In the genomic region with DNA sequence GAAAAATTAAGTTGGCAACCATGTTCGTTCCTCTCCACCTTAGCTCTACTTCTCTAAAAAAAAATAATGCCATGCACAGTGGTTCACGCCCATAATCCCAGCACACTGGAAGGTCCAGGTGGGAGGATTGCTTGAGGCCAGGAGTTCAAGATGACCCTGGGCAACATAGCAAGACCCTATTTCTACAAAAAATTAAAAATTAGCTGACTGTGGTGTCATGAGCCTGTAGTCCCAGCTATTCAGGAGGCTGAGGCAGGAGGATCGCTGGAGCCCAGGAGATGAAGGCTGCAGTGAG, we compare ENCODE assay signal across 1 cellular context.
TF ChIP-seq lines count a peak whose summit lies in the region.

No MANE protein-coding gene starts in this region.

TF ChIP-seq in HepG2, 621 proteins besides CTCF, POLR2A, EP300 and RAD21 (continued from another document):
- TF ChIP-seq, protein P1, sequence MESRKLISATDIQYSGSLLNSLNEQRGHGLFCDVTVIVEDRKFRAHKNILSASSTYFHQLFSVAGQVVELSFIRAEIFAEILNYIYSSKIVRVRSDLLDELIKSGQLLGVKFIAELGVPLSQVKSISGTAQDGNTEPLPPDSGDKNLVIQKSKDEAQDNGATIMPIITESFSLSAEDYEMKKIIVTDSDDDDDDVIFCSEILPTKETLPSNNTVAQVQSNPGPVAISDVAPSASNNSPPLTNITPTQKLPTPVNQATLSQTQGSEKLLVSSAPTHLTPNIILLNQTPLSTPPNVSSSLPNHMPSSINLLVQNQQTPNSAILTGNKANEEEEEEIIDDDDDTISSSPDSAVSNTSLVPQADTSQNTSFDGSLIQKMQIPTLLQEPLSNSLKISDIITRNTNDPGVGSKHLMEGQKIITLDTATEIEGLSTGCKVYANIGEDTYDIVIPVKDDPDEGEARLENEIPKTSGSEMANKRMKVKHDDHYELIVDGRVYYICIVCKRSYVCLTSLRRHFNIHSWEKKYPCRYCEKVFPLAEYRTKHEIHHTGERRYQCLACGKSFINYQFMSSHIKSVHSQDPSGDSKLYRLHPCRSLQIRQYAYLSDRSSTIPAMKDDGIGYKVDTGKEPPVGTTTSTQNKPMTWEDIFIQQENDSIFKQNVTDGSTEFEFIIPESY (CRISPR knock-in tag; IDR thresholded peaks at IDR 0.05), result 0 out of 2 replicates have a peak, but pooled peaks have one; percentile 93
- TF ChIP-seq CBX1 (IDR thresholded peaks at IDR 0.05; ENCODE audit: low read depth), result peak; percentile 98
